Comparison of ENCODE assay signal across 15 cellular contexts in the genomic region with DNA sequence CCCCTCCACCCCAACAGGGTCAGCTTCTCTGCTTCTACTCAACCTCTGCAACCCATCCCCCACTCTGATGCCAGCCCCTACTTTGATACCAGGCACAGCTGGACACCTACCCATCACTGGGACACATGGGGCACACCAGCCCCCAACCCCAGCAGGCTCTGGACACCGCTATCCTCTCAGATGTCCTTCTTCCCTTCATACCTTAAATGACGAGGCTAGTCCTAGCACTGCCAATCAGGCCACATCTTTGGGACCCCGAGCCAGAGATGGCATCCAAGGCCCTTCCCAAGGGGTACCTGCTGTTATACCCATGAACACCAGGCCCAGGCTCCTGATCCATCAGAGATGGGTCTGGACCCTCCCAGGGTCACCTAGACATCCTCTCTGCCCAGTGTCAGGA. TPM values are rescaled to one million over a fixed set of nuclear protein-coding genes. Genes with fewer than 3 reads are reported as not detected.
DNase-seq lines count a peak whose midpoint lies in the region; ATAC-seq, FAIRE-seq and TF ChIP-seq lines count a peak whose summit lies in the region.
"Had no signal": no experiment of that assay in that cellular context is flagged by ENCODE, and none has a peak within 500 bp of the region (broad histone marks: within the 10 kb centered on the region; RNA-seq: fewer than 3 reads in every experiment).

No MANE protein-coding gene starts in this region.

- no peak overlapping the region for H2BK12ac ChIP-seq in H1 (ENCODE audit: low read depth, low read length)

- intact Hi-C loops in IMR-90 (cut with micrococcal nuclease) (loop anchor here (1.0 to 5.0 kb wide), 3 partner anchors 86 to 201 kb away; a partner anchor contains a TSS), PC-3 (cut with micrococcal nuclease) (loop anchor here (1.0 to 2.0 kb wide), 6 partner anchors 15 to 201 kb away; a partner anchor contains a TSS)

- H4K20me1 ChIP-seq in IMR-90 (ENCODE audit: insufficient read depth, low read length) = no peaks in the 10 kb centered on the region
- peaks cover 3 to 15% of the 10 kb centered on the region in 2 experiments for H4K20me1 ChIP-seq in H1 (replicated peaks in 1 of 2; ENCODE audit: control insufficient read depth in 1 of 2, insufficient read depth in 2 of 2, low read length in 2 of 2)
- no peaks in the 10 kb centered on the region for H4K20me1 ChIP-seq in PC-3 (ENCODE audit: low read length)

- H4K5ac ChIP-seq in IMR-90 (ENCODE audit: low read depth, low read length) (no peak overlapping the region), H1 (ENCODE audit: insufficient read length, low read depth, low read length) (no peak overlapping the region)

- CTCF ChIA-PET in IMR-90 (lab: Yijun Ruan, JAX) (interaction anchor here (1.3 kb wide), 1 partner anchor 142 kb away, joined by 5 read pairs; no protein-coding TSS in a partner anchor), H1 (lab: Charles Lee; ENCODE audit: partially characterized antibody) (interaction anchor here (0.5 to 14.6 kb wide), 21 partner anchors 9 to 1121 kb away, joined by 3 to 148 read pairs (median 4); a partner anchor contains a TSS), PC-3 (lab: Charles Lee) (interaction anchor here (0.6 kb wide), 1 partner anchor 12 kb away, joined by 8 read pairs; no protein-coding TSS in a partner anchor)

- H3K4me1 ChIP-seq in IMR-90 (ENCODE audit: control insufficient read depth, insufficient read depth, low read length) (peaks cover 5% of the 10 kb centered on the region), H1 (replicated peaks in 1 of 4; ENCODE audit: control insufficient read depth in 3 of 4, insufficient read depth in 4 of 4, low read length in 3 of 4) (no peaks in the 10 kb centered on the region; a peak in 2 of 7 replicates), skeletal muscle tissue (ENCODE audit: control insufficient read depth in 3 of 3, insufficient read depth in 3 of 3, low read length in 3 of 3) (peaks cover 16 to 29% (median 26%) of the 10 kb centered on the region in 3 donors), PC-3 (ENCODE audit: insufficient read depth, low read length) (peaks cover 2% of the 10 kb centered on the region; the same call in 1 of the 2 replicates)

- FAIRE-seq in H1 (lab: Jason Lieb, UNC) = no peak

- H3K27me3 ChIP-seq in IMR-90 (ENCODE audit: control insufficient read depth, insufficient read depth, low read length) (no peaks in the 10 kb centered on the region), H1 (replicated peaks in 1 of 4; ENCODE audit: control insufficient read depth in 3 of 4, extremely low read depth in 1 of 4, insufficient read depth in 3 of 4, low read length in 3 of 4) (no peaks in the 10 kb centered on the region), skeletal muscle tissue (ENCODE audit: control insufficient read depth in 3 of 3, insufficient read depth in 3 of 3, low read length in 3 of 3) (no peaks in the 10 kb centered on the region), PC-3 (ENCODE audit: low read length) (no peaks in the 10 kb centered on the region)
- H3K27me3 ChIP-seq: BE2C, MG63 had no signal

- 90% methylated on average over 2 of the region's 3 CpGs; no CpG with 5 or more reads in 1 of the 2 experiments for WGBS in IMR-90 (ENCODE audit: extremely low coverage in 2 of 2, insufficient read length in 1 of 2), 2 experiments
- WGBS in H1 (ENCODE audit: extremely low coverage in 1 of 2, insufficient coverage in 1 of 2, insufficient read length in 1 of 2, insufficient replicate concordance in 2 of 2, low coverage in 1 of 2, low lambda C conversion rate in 2 of 2, missing lambda C conversion rate in 1 of 2), 2 experiments = 82% methylated on average over 3 of the region's 3 CpGs; no CpG with 5 or more reads in 1 of the 2 experiments

- TF ChIP-seq CTCF in IMR-90 (conservative IDR thresholded peaks at IDR 0.05; ENCODE audit: low read depth, low read length) = no peak
- TF ChIP-seq CTCF in H1 (IDR thresholded peaks at IDR 0.05; ENCODE audit: control extremely low read depth in 1 of 3, insufficient read depth in 1 of 3, low read depth in 1 of 3, low read length in 3 of 3) = no peak
- TF ChIP-seq CTCF in PC-3 (conservative IDR thresholded peaks at IDR 0.05; ENCODE audit: low read depth, low read length) = no peak

- peak overlapping the region; percentile 60 for H3K27ac Mint-ChIP-seq in T-helper 17 cell

- no peaks in the 10 kb centered on the region for H3K9me2 ChIP-seq in PC-3 (replicated peaks; ENCODE audit: low read length)

- H3K9ac ChIP-seq in IMR-90 (ENCODE audit: low read depth, low read length) (no peak overlapping the region), H1 (replicated peaks in 1 of 4; ENCODE audit: extremely low read depth in 1 of 4, low read depth in 3 of 4, low read length in 3 of 4) (no peak overlapping the region), skeletal muscle tissue (ENCODE audit: low read depth in 1 of 3, low read length in 3 of 3) (peak overlapping the region in 2 of 3 donors; percentile 29 to 33), PC-3 (ENCODE audit: low read length) (no peak overlapping the region)
- H3K9ac ChIP-seq: KMS-11 had no signal

- TF ChIP-seq EP300 in H1 (IDR thresholded peaks at IDR 0.05; ENCODE audit: borderline replicate concordance in 1 of 2, low read depth in 2 of 2, low read length in 2 of 2) = no peak

- H3K36me3 ChIP-seq in IMR-90 (ENCODE audit: control insufficient read depth, insufficient read depth, low read length) (peaks cover 5% of the 10 kb centered on the region), H1 (ENCODE audit: control insufficient read depth in 2 of 4, insufficient read depth in 4 of 4, low read length in 3 of 4) (peaks cover 11 to 43% (median 23%) of the 10 kb centered on the region in 4 experiments; a peak in 7 of 8 replicates), skeletal muscle tissue (ENCODE audit: control insufficient read depth in 3 of 3, insufficient read depth in 3 of 3, low read length in 3 of 3) (peaks cover 0 to 5% (median 2%) of the 10 kb centered on the region in 3 donors), PC-3 (ENCODE audit: low read depth, low read length) (peaks cover 20% of the 10 kb centered on the region)
- H3K36me3 ChIP-seq: BE2C, MG63 had no signal

- H3K9me1 ChIP-seq in IMR-90 (ENCODE audit: insufficient read depth, low read length) = 0 out of 2 replicates have a peak, but pooled peaks cover 4% of the 10 kb centered on the region

- no peak for DNase-seq in IMR-90
- DNase-seq in T-helper 17 cell = no peak
- DNase-seq in H1 (ENCODE audit: low read depth in 1 of 2, low spot score in 2 of 2) = no peak
- no peak for DNase-seq in NCI-H345 (lab: John Stamatoyannopoulos, UW)
- no peak for DNase-seq in dermis blood vessel endothelial cell
- no peak for DNase-seq in PC-3
- DNase-seq: DMS 273 treated with DMSO at 0.1 percent for 48 hours, NCI-H1694, NCI-H526 treated with DMSO at 0.1 percent for 48 hours had no signal

- no peak overlapping the region for H3K56ac ChIP-seq in IMR-90 (ENCODE audit: extremely low read depth, insufficient read depth, low read length)
- no peak overlapping the region for H3K56ac ChIP-seq in H1 (replicated peaks; ENCODE audit: insufficient read length, low read depth, low read length)

- no peak for ATAC-seq in IMR-90 (ENCODE audit: low read depth)
- no peak for ATAC-seq in T-helper 17 cell
- ATAC-seq in PC-3 = no peak

- H3K4me2 ChIP-seq in IMR-90 (ENCODE audit: low read depth, low read length) (no peak overlapping the region), H1 (ENCODE audit: insufficient read depth in 1 of 2, low read depth in 2 of 2, low read length in 2 of 2) (no peak overlapping the region), PC-3 (ENCODE audit: low read length) (no peak overlapping the region)
- H3K4me2 ChIP-seq: GM23338, KMS-11 had no signal

- dilution Hi-C loops in IMR-90 (cut with HindIII; ENCODE audit: low sequenced_read_pairs, unreplicated experiment) = no loop called here

- no peak overlapping the region for H4K8ac ChIP-seq in IMR-90 (ENCODE audit: low read depth in 2 of 2, low read length in 2 of 2)
- H4K8ac ChIP-seq in H1 (ENCODE audit: extremely low read depth, insufficient read depth, low read length) = no peak overlapping the region

- no peak overlapping the region for H2BK15ac ChIP-seq in IMR-90 (ENCODE audit: low read depth, low read length)
- no peak overlapping the region for H2BK15ac ChIP-seq in H1 (ENCODE audit: low read length)

- no TSS peak for BruUV-seq in IMR-90 (replicated peaks; lab: Mats Ljungman, UMichigan)
- no TSS peak for BruUV-seq in PC-3 (replicated peaks; lab: Mats Ljungman, UMichigan)

- H3K79me2 ChIP-seq in H1 (ENCODE audit: control insufficient read depth in 1 of 2, insufficient read depth in 2 of 2, low read length in 2 of 2) (no peaks in the 10 kb centered on the region), PC-3 (ENCODE audit: low read length) (no peaks in the 10 kb centered on the region)

- no peak overlapping the region for H2BK120ac ChIP-seq in IMR-90 (ENCODE audit: low read depth, low read length)
- no peak overlapping the region for H2BK120ac ChIP-seq in H1 (replicated peaks; ENCODE audit: low read depth, low read length)

- H2BK5ac ChIP-seq in IMR-90 (ENCODE audit: low read depth, low read length, poor library complexity, severe bottlenecking) (no peak overlapping the region), H1 (ENCODE audit: low read depth, low read length) (no peak overlapping the region)

- no peak for TF ChIP-seq POLR2A in IMR-90 (IDR thresholded peaks at IDR 0.05; ENCODE audit: low read depth, low read length)
- TF ChIP-seq POLR2A in H1 (IDR thresholded peaks at IDR 0.05; ENCODE audit: control extremely low read depth in 1 of 2, low read depth in 2 of 2, low read length in 2 of 2) = no peak

- no peaks in the 10 kb centered on the region for H3K23me2 ChIP-seq in H1 (ENCODE audit: low read depth, low read length)

- TF ChIP-seq RAD21 in IMR-90 (IDR thresholded peaks at IDR 0.05; ENCODE audit: low read length) (no peak), H1 (IDR thresholded peaks at IDR 0.05 in 1 of 2, conservative IDR thresholded peaks at IDR 0.05 in 1 of 2; ENCODE audit: low read depth in 2 of 2, low read length in 2 of 2) (no peak)

- peaks cover 14% of the 10 kb centered on the region for H3K4me1 Mint-ChIP-seq in T-helper 17 cell

- no peak overlapping the region for H3K23ac ChIP-seq in IMR-90 (ENCODE audit: low read depth, low read length)
- no peak overlapping the region for H3K23ac ChIP-seq in H1 (ENCODE audit: insufficient read length)

- no peaks in the 10 kb centered on the region for H3K36me3 Mint-ChIP-seq in T-helper 17 cell (ENCODE audit: low read depth)
- H3K36me3 Mint-ChIP-seq: CD8-positive, alpha-beta memory T cell had no signal

- H3K27me3 Mint-ChIP-seq in T-helper 17 cell = no peaks in the 10 kb centered on the region
- H3K27me3 Mint-ChIP-seq: CD8-positive, alpha-beta memory T cell had no signal

- H3K9me3 ChIP-seq in IMR-90 (ENCODE audit: control insufficient read depth, insufficient read depth, low read length) (no peaks in the 10 kb centered on the region), T-helper 17 cell (ENCODE audit: control insufficient read depth, low read length, poor library complexity, severe bottlenecking) (no peaks in the 10 kb centered on the region), H1 (ENCODE audit: insufficient read depth in 2 of 2, low read depth in 1 of 2, low read length in 1 of 2) (no peaks in the 10 kb centered on the region), skeletal muscle tissue (ENCODE audit: control insufficient read depth in 3 of 3, low read length in 3 of 3) (no peaks in the 10 kb centered on the region), PC-3 (ENCODE audit: low read length) (no peaks in the 10 kb centered on the region)
- H3K9me3 ChIP-seq: BE2C, MG63 had no signal

- H3K18ac ChIP-seq in IMR-90 (ENCODE audit: low read depth, low read length) (no peak overlapping the region), H1 (ENCODE audit: extremely low read depth, low read length) (no peak overlapping the region)

- H3K14ac ChIP-seq in IMR-90 (replicated peaks; ENCODE audit: low read depth, low read length) (no peak overlapping the region), H1 (ENCODE audit: insufficient read length) (no peak overlapping the region)

- no peak overlapping the region for H2AK5ac ChIP-seq in IMR-90 (ENCODE audit: low read depth, low read length)
- no peak overlapping the region for H2AK5ac ChIP-seq in H1 (ENCODE audit: low read depth, low read length)

- POLR2A ChIA-PET in IMR-90 (lab: Charles Lee; ENCODE audit: unreplicated experiment) (no interaction called here), H1 (lab: Charles Lee; ENCODE audit: partially characterized antibody) (no interaction called here), PC-3 (lab: Charles Lee; ENCODE audit: unreplicated experiment) (no interaction called here)

- in situ Hi-C loops in IMR-90 (cut with MboI; ENCODE audit: low sequenced_read_pairs) = no loop called here

- H4K91ac ChIP-seq in IMR-90 (ENCODE audit: insufficient read depth, low read depth, low read length) (no peak overlapping the region), H1 (replicated peaks; ENCODE audit: insufficient read length, low read length) (no peak overlapping the region)

- no peak overlapping the region for H3K4ac ChIP-seq in IMR-90 (ENCODE audit: low read depth, low read length)
- H3K4ac ChIP-seq in H1 (replicated peaks; ENCODE audit: insufficient read length, low read depth, low read length) = peak overlapping the region; percentile 49

- H2AK9ac ChIP-seq in IMR-90 (replicated peaks; ENCODE audit: low read depth, low read length, poor library complexity) = peak overlapping the region; percentile 67

- H3K27ac ChIP-seq in IMR-90 (ENCODE audit: insufficient read depth, low read length) = no peak overlapping the region
- H3K27ac ChIP-seq in H1 (ENCODE audit: low read depth, low read length) = 0 out of 2 replicates have a peak overlapping the region, but pooled peaks have one; percentile 3
- H3K27ac ChIP-seq in skeletal muscle tissue (ENCODE audit: low read depth, low read length) = no peak overlapping the region
- no peak overlapping the region for H3K27ac ChIP-seq in PC-3 (ENCODE audit: low read length)
- H3K27ac ChIP-seq: KMS-11 had no signal

- H3K79me1 ChIP-seq in IMR-90 (ENCODE audit: low read depth in 1 of 2, low read length in 2 of 2) (peaks cover 6 to 33% of the 10 kb centered on the region in 2 experiments), H1 (ENCODE audit: low read depth, low read length) (no peaks in the 10 kb centered on the region; the same call in 1 of the 2 replicates)

- H3K4me3 Mint-ChIP-seq in T-helper 17 cell = no peak overlapping the region
- H3K4me3 Mint-ChIP-seq: CD8-positive, alpha-beta memory T cell; GM23338 had no signal

- H3F3A ChIP-seq in PC-3 (ENCODE audit: low read length, unreplicated experiment) = no peaks in the 10 kb centered on the region

- H2AFZ ChIP-seq in IMR-90 (replicated peaks; ENCODE audit: low read length, poor library complexity) = no peak overlapping the region
- no peak overlapping the region for H2AFZ ChIP-seq in H1 (ENCODE audit: low read length)
- no peak overlapping the region for H2AFZ ChIP-seq in PC-3 (ENCODE audit: low read length)
- H2AFZ ChIP-seq: GM23338 had no signal

- H2BK20ac ChIP-seq in IMR-90 (ENCODE audit: low read depth, low read length) = no peak overlapping the region
- no peak overlapping the region for H2BK20ac ChIP-seq in H1 (ENCODE audit: low read length)

- H3K4me3 ChIP-seq in IMR-90 (ENCODE audit: insufficient read depth, low read depth, low read length) = no peak overlapping the region
- H3K4me3 ChIP-seq in H1 (ENCODE audit: extremely low read depth in 1 of 4, insufficient read depth in 2 of 4, low read depth in 3 of 4, low read length in 4 of 4) = no peak overlapping the region
- no peak overlapping the region for H3K4me3 ChIP-seq in skeletal muscle tissue (ENCODE audit: low read length in 3 of 3)
- H3K4me3 ChIP-seq in PC-3 (ENCODE audit: low read length) = no peak overlapping the region
- H3K4me3 ChIP-seq: GM23338, MG63 had no signal

RNA-seq across cellular contexts. Expression of a gene that starts 10.6 kb away (rescaled TPM):
- total RNA-seq in IMR-90 (2012; rRNA removed) (8.3 and 10.6 TPM in 2 replicates), T-helper 17 cell (1 to 10 TPM in 1 of 2 donors, under 1 TPM in 1; 0.47 to 1.4 TPM), skeletal muscle tissue (2.6 TPM), dermis blood vessel endothelial cell (3.7 and 17.6 TPM in 2 replicates), PC-3 (2014; rRNA removed) (41.5 and 43.0 TPM in 2 replicates)
- polyA plus RNA-seq in IMR-90 (2012; rRNA removed) (11.5 TPM in 2 replicates), H1 (2011; rRNA removed) (35.7 and 44.9 TPM in 2 replicates)
- polyA plus RNA-seq in IMR-90 (2012; cell fraction: cytosol; rRNA removed) = 9.0 and 9.3 TPM in 2 replicates
- polyA plus RNA-seq in IMR-90 (2012; cell fraction: nucleus; rRNA removed; ENCODE audit: low replicate concordance) = 5.2 and 10.5 TPM in 2 replicates
- total RNA-seq in H1 (2021; fragmentation: NEBNext Ultra II Directional; extraction: Animal tissue kit (Norgen Biotek cat#: 25700)) = 35.7 and 39.2 TPM in 2 replicates
- 44.8 TPM for polyA plus RNA-seq in H1 (2011; cell fraction: cytosol; rRNA removed)
- 74.4 TPM for polyA plus RNA-seq in H1 (2011; cell fraction: nucleus; rRNA removed)
- polyA plus RNA-seq in H1 (2012, experiment 1 of 2) = 31.0 to 42.0 TPM (median 39.4 TPM) in 4 replicates
- 47.6 TPM for polyA plus RNA-seq in H1 (2012, experiment 2 of 2)
- polyA plus RNA-seq in H1 (2013, experiment 1 of 2) = 18.4 TPM
- polyA plus RNA-seq in H1 (2013, experiment 2 of 2) = 19.2 TPM
- polyA minus RNA-seq in H1 (2011; rRNA and poly(A)+ RNA removed) = 67.4 and 73.9 TPM in 2 replicates
- 26.2 TPM for polyA minus RNA-seq in H1 (2011; cell fraction: cytosol; rRNA and poly(A)+ RNA removed)
- polyA minus RNA-seq in H1 (2011; cell fraction: nucleus; rRNA and poly(A)+ RNA removed) = 40.2 TPM

RNA-seq across cellular contexts. Expression of a gene that starts 54.3 kb away (rescaled TPM):
- 29.7 and 32.8 TPM in 2 replicates for total RNA-seq in IMR-90 (2012; rRNA removed)
- polyA plus RNA-seq in IMR-90 (2012; rRNA removed) = 47.2 and 47.8 TPM in 2 replicates
- polyA plus RNA-seq in IMR-90 (2012; cell fraction: cytosol; rRNA removed) = 34.1 and 38.0 TPM in 2 replicates
- polyA plus RNA-seq in IMR-90 (2012; cell fraction: nucleus; rRNA removed; ENCODE audit: low replicate concordance) = 38.1 and 45.9 TPM in 2 replicates
- total RNA-seq in T-helper 17 cell = 10 to 100 TPM; 14.4 to 15.6 TPM
- total RNA-seq in H1 (2021; fragmentation: NEBNext Ultra II Directional; extraction: Animal tissue kit (Norgen Biotek cat#: 25700)) = 45.2 and 45.9 TPM in 2 replicates
- polyA plus RNA-seq in H1 (2011; rRNA removed) = 84.4 and 87.7 TPM in 2 replicates
- polyA plus RNA-seq in H1 (2011; cell fraction: cytosol; rRNA removed) = 64.0 TPM
- 66.4 TPM for polyA plus RNA-seq in H1 (2011; cell fraction: nucleus; rRNA removed)
- polyA plus RNA-seq in H1 (2012, experiment 1 of 2) = 57.7 to 63.5 TPM (median 60.7 TPM) in 4 replicates
- 49.0 TPM for polyA plus RNA-seq in H1 (2012, experiment 2 of 2)
- 34.1 TPM for polyA plus RNA-seq in H1 (2013, experiment 1 of 2)
- polyA plus RNA-seq in H1 (2013, experiment 2 of 2) = 31.3 TPM
- 57.3 and 64.7 TPM in 2 replicates for polyA minus RNA-seq in H1 (2011; rRNA and poly(A)+ RNA removed)
- 30.9 TPM for polyA minus RNA-seq in H1 (2011; cell fraction: cytosol; rRNA and poly(A)+ RNA removed)
- 24.2 TPM for polyA minus RNA-seq in H1 (2011; cell fraction: nucleus; rRNA and poly(A)+ RNA removed)
- 31.3 TPM for total RNA-seq in skeletal muscle tissue
- 41.0 and 51.7 TPM in 2 replicates for total RNA-seq in dermis blood vessel endothelial cell
- 63.5 and 69.5 TPM in 2 replicates for total RNA-seq in PC-3 (2014; rRNA removed)

Comparison
In these comparisons a context has a peak if more than half of its experiments do, and no peak if none do; other contexts are left out.
1. H3K9ac ChIP-seq: peak in skeletal muscle tissue (2 of 3); none in IMR-90 (single experiment), H1 (0 of 4) and PC-3 (single experiment).